ENCODE assay signal across 2 cellular contexts in the genomic region with DNA sequence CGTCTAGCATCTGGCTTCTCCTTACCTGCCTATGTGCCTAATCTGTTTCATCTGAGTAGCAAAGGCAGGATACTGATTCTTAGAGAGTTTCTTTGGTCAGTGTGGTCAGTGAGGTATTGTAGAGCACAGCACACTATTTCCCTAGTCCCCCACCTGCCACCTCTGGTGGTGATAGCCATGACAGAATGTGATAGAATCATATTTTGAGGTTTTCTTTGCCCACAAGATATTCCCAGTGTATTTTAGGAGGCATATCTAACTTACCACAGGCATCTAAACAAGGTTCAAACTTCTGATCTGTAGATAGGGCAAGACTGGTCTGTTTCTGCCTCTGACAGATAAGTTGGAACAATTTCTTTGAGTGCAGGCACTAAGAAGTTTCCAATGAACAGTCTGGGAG.
TF ChIP-seq lines count a peak whose summit lies in the region.

No MANE protein-coding gene starts in this region.

TF ChIP-seq in GM23338, 12 proteins besides CTCF, POLR2A, EP300 and RAD21 (continued from another document and continues in another):
- TF ChIP-seq JUNB (IDR thresholded peaks at IDR 0.05; ENCODE audit: unreplicated experiment) (no peak), ZNF114 (CRISPR knock-in tag; IDR thresholded peaks at IDR 0.05) (no peak), ETS1 (IDR thresholded peaks at IDR 0.05) (no peak), ZNF331 (CRISPR knock-in tag; IDR thresholded peaks at IDR 0.05; ENCODE audit: low read depth) (no peak), STAT1 (IDR thresholded peaks at IDR 0.05; ENCODE audit: unreplicated experiment) (no peak), NANOG (IDR thresholded peaks at IDR 0.05; ENCODE audit: borderline replicate concordance) (no peak), REST (IDR thresholded peaks at IDR 0.05; ENCODE audit: unreplicated experiment) (no peak), EZH2 (IDR thresholded peaks at IDR 0.05; ENCODE audit: low read depth, unreplicated experiment) (no peak), EZH2phosphoT487 (IDR thresholded peaks at IDR 0.05; ENCODE audit: unreplicated experiment) (no peak)
- TF ChIP-seq, protein P1, sequence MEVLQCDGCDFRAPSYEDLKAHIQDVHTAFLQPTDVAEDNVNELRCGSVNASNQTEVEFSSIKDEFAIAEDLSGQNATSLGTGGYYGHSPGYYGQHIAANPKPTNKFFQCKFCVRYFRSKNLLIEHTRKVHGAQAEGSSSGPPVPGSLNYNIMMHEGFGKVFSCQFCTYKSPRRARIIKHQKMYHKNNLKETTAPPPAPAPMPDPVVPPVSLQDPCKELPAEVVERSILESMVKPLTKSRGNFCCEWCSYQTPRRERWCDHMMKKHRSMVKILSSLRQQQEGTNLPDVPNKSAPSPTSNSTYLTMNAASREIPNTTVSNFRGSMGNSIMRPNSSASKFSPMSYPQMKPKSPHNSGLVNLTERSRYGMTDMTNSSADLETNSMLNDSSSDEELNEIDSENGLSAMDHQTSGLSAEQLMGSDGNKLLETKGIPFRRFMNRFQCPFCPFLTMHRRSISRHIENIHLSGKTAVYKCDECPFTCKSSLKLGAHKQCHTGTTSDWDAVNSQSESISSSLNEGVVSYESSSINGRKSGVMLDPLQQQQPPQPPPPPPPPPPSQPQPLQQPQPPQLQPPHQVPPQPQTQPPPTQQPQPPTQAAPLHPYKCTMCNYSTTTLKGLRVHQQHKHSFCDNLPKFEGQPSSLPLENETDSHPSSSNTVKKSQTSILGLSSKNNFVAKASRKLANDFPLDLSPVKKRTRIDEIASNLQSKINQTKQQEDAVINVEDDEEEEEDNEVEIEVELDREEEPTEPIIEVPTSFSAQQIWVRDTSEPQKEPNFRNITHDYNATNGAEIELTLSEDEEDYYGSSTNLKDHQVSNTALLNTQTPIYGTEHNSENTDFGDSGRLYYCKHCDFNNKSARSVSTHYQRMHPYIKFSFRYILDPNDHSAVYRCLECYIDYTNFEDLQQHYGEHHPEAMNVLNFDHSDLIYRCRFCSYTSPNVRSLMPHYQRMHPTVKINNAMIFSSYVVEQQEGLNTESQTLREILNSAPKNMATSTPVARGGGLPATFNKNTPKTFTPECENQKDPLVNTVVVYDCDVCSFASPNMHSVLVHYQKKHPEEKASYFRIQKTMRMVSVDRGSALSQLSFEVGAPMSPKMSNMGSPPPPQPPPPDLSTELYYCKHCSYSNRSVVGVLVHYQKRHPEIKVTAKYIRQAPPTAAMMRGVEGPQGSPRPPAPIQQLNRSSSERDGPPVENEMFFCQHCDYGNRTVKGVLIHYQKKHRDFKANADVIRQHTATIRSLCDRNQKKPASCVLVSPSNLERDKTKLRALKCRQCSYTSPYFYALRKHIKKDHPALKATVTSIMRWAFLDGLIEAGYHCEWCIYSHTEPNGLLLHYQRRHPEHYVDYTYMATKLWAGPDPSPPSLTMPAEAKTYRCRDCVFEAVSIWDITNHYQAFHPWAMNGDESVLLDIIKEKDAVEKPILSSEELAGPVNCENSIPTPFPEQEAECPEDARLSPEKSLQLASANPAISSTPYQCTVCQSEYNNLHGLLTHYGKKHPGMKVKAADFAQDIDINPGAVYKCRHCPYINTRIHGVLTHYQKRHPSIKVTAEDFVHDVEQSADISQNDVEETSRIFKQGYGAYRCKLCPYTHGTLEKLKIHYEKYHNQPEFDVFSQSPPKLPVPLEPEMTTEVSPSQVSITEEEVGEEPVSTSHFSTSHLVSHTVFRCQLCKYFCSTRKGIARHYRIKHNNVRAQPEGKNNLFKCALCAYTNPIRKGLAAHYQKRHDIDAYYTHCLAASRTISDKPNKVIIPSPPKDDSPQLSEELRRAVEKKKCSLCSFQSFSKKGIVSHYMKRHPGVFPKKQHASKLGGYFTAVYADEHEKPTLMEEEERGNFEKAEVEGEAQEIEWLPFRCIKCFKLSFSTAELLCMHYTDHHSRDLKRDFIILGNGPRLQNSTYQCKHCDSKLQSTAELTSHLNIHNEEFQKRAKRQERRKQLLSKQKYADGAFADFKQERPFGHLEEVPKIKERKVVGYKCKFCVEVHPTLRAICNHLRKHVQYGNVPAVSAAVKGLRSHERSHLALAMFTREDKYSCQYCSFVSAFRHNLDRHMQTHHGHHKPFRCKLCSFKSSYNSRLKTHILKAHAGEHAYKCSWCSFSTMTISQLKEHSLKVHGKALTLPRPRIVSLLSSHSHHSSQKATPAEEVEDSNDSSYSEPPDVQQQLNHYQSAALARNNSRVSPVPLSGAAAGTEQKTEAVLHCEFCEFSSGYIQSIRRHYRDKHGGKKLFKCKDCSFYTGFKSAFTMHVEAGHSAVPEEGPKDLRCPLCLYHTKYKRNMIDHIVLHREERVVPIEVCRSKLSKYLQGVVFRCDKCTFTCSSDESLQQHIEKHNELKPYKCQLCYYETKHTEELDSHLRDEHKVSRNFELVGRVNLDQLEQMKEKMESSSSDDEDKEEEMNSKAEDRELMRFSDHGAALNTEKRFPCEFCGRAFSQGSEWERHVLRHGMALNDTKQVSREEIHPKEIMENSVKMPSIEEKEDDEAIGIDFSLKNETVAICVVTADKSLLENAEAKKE (CRISPR knock-in tag; IDR thresholded peaks at IDR 0.05), result no peak

TF ChIP-seq in GM12878, 131 proteins besides CTCF, POLR2A, EP300 and RAD21 (continued from another document):
- TF ChIP-seq RUNX3 (IDR thresholded peaks at IDR 0.05; ENCODE audit: low read length) (peak; percentile 81), NBN (IDR thresholded peaks at IDR 0.05) (no peak)
